In genomic region chr7:24825315-24825917, GRCh38 we compare ENCODE assay signal across 10 cellular contexts.
DNase-seq lines count a peak whose midpoint lies in the region; ATAC-seq and TF ChIP-seq lines count a peak whose summit lies in the region.
"Had no signal": no experiment of that assay in that cellular context is flagged by ENCODE, and none has a peak within 500 bp of the region (broad histone marks: within the 10 kb centered on the region; RNA-seq: fewer than 3 reads in every experiment).

No MANE protein-coding gene starts in this region.

- H3K9me3 ChIP-seq in CD8-positive, alpha-beta memory T cell (ENCODE audit: low read length), result no peaks in the 10 kb centered on the region
- no peaks in the 10 kb centered on the region for H3K9me3 ChIP-seq in breast epithelium
- H3K9me3 ChIP-seq in naive thymus-derived CD4-positive, alpha-beta T cell (ENCODE audit: control insufficient read depth in 2 of 3, low read length in 3 of 3), result no peaks in the 10 kb centered on the region

- peaks cover 68 to 83% (median 79%) of the 10 kb centered on the region in 3 donors for H3K4me1 Mint-ChIP-seq in CD8-positive, alpha-beta memory T cell
- H3K4me1 Mint-ChIP-seq in IgD-negative memory B cell, result peaks cover 50 to 65% (median 63%) of the 10 kb centered on the region in 3 donors
- H3K4me1 Mint-ChIP-seq in naive thymus-derived CD4-positive, alpha-beta T cell, result peaks cover 28 to 80% (median 56%) of the 10 kb centered on the region in 7 donors

- CTCF ChIA-PET in CD8-positive, alpha-beta memory T cell (lab: Charles Lee), result interaction anchor here (0.8 to 3.3 kb wide), 6 partner anchors 13 to 273 kb away, joined by 3 to 18 read pairs (median 6); partner anchors contain the start of gene OSBPL3
- CTCF ChIA-PET in naive thymus-derived CD4-positive, alpha-beta T cell (lab: Charles Lee), result interaction anchor here (2.4 kb wide), 2 partner anchors 13 to 154 kb away, joined by 7 to 8 read pairs; partner anchors contain the start of gene OSBPL3

- H3K27ac Mint-ChIP-seq in CD8-positive, alpha-beta memory T cell, result peak overlapping the region; percentile 74 to 98 (median 94)
- H3K27ac Mint-ChIP-seq in IgD-negative memory B cell, result peak overlapping the region in 2 of 3 donors; percentile 34 to 78
- peak overlapping the region; percentile 4 to 93 (median 84) for H3K27ac Mint-ChIP-seq in naive thymus-derived CD4-positive, alpha-beta T cell

- no peaks in the 10 kb centered on the region for H3K27me3 ChIP-seq in CD8-positive, alpha-beta memory T cell (ENCODE audit: insufficient read depth, low read length, poor library complexity, severe bottlenecking)
- no peaks in the 10 kb centered on the region for H3K27me3 ChIP-seq in breast epithelium
- no peaks in the 10 kb centered on the region for H3K27me3 ChIP-seq in naive thymus-derived CD4-positive, alpha-beta T cell (ENCODE audit: control insufficient read depth in 2 of 2, insufficient read depth in 2 of 2, low read length in 2 of 2)

- H3K36me3 ChIP-seq in CD8-positive, alpha-beta memory T cell (ENCODE audit: insufficient read depth, low read length), result no peaks in the 10 kb centered on the region
- no peaks in the 10 kb centered on the region for H3K36me3 ChIP-seq in breast epithelium
- H3K36me3 ChIP-seq in naive thymus-derived CD4-positive, alpha-beta T cell (ENCODE audit: control insufficient read depth in 2 of 3, insufficient read depth in 3 of 3, low read length in 3 of 3), result peaks cover 0 to 12% (median 8%) of the 10 kb centered on the region in 3 experiments

- TF ChIP-seq POLR2A in breast epithelium (IDR thresholded peaks at IDR 0.05), result no peak

- H3K27ac ChIP-seq in CD8-positive, alpha-beta memory T cell (ENCODE audit: low read depth, low read length), result no peak overlapping the region
- peak overlapping the region; percentile 51 to 73 for H3K27ac ChIP-seq in breast epithelium
- no peak overlapping the region for H3K27ac ChIP-seq in naive thymus-derived CD4-positive, alpha-beta T cell (ENCODE audit: low read depth, low read length)

- no peaks in the 10 kb centered on the region for H3K9me3 Mint-ChIP-seq in CD8-positive, alpha-beta memory T cell
- no peaks in the 10 kb centered on the region for H3K9me3 Mint-ChIP-seq in IgD-negative memory B cell
- H3K9me3 Mint-ChIP-seq in naive thymus-derived CD4-positive, alpha-beta T cell, result no peaks in the 10 kb centered on the region

- peaks cover 0 to 31% (median 15%) of the 10 kb centered on the region in 3 donors for H3K36me3 Mint-ChIP-seq in CD8-positive, alpha-beta memory T cell
- H3K36me3 Mint-ChIP-seq in IgD-negative memory B cell, result peaks cover 14% of the 10 kb centered on the region
- H3K36me3 Mint-ChIP-seq in naive thymus-derived CD4-positive, alpha-beta T cell, result peaks cover 0 to 62% (median 8%) of the 10 kb centered on the region in 5 donors

- peaks cover 45% of the 10 kb centered on the region for H3K4me1 ChIP-seq in CD8-positive, alpha-beta memory T cell (ENCODE audit: insufficient read depth, low read length)
- H3K4me1 ChIP-seq in breast epithelium, result peaks cover 0 to 9% of the 10 kb centered on the region in 2 donors
- peaks cover 38 to 44% of the 10 kb centered on the region in 2 donors for H3K4me1 ChIP-seq in naive thymus-derived CD4-positive, alpha-beta T cell (ENCODE audit: control insufficient read depth in 2 of 2, insufficient read depth in 2 of 2, low read length in 2 of 2)

- POLR2A ChIA-PET in CD8-positive, alpha-beta memory T cell (lab: Charles Lee), result interaction anchor here (1.8 kb wide), 1 partner anchor 299 kb away, joined by 4 read pairs; no protein-coding TSS in a partner anchor
- POLR2A ChIA-PET in naive thymus-derived CD4-positive, alpha-beta T cell (lab: Charles Lee), result interaction anchor here (0.6 to 1.9 kb wide), 2 partner anchors 154 to 1341 kb away, joined by 3 to 7 read pairs; partner anchors contain the start of gene OSBPL3

- H3K4me3 ChIP-seq in CD8-positive, alpha-beta memory T cell (ENCODE audit: low read length), result no peak overlapping the region
- no peak overlapping the region for H3K4me3 ChIP-seq in breast epithelium
- H3K4me3 ChIP-seq in naive thymus-derived CD4-positive, alpha-beta T cell (ENCODE audit: low read length), result no peak overlapping the region

- intact Hi-C loops in breast epithelium (cut with DNase I; ENCODE audit: low total_unique reads), result no loop called here
- intact Hi-C loops in naive thymus-derived CD4-positive, alpha-beta T cell (cut with micrococcal nuclease), result loop anchor here in 1 of 2 donors (10.0 kb wide), 1 partner anchor 251 kb away; the partner anchor contains the start of gene PALS2

- peak overlapping the region in 6 of 7 donors; percentile 23 to 76 (median 66) for H3K4me3 Mint-ChIP-seq in CD8-positive, alpha-beta memory T cell
- H3K4me3 Mint-ChIP-seq in IgD-negative memory B cell, result peak overlapping the region in 1 of 4 donors; percentile 65
- H3K4me3 Mint-ChIP-seq in naive thymus-derived CD4-positive, alpha-beta T cell, result peak overlapping the region in 5 of 10 donors; percentile 32 to 78 (median 59)

- H3K27me3 Mint-ChIP-seq in CD8-positive, alpha-beta memory T cell, result peaks cover 0 to 2% of the 10 kb centered on the region in 2 donors
- H3K27me3 Mint-ChIP-seq in IgD-negative memory B cell, result no peaks in the 10 kb centered on the region
- no peaks in the 10 kb centered on the region for H3K27me3 Mint-ChIP-seq in naive thymus-derived CD4-positive, alpha-beta T cell

- no peak for DNase-seq in CD8-positive, alpha-beta memory T cell
- DNase-seq in breast epithelium (ENCODE audit: low spot score in 2 of 2), result no peak
- no peak for DNase-seq in naive thymus-derived CD4-positive, alpha-beta T cell
- DNase-seq in cerebellar nuclear complex (lab: John Stamatoyannopoulos, UW), result no peak
- DNase-seq in NCI-H128 (lab: John Stamatoyannopoulos, UW; ENCODE audit: unreplicated experiment), result no peak
- DNase-seq in D341Med (ENCODE audit: low spot score), result no peak
- DNase-seq: activated effector memory CD4-positive, alpha-beta T cell treated with Interleukin-2 at 50 U/mL for 16 hours; GOT3 had no signal

- ATAC-seq in naive thymus-derived CD4-positive, alpha-beta T cell, result no peak
- no peak for ATAC-seq in GM19023 (IDR thresholded peaks at IDR 0.05; ENCODE audit: unreplicated experiment)

- TF ChIP-seq CTCF in breast epithelium (IDR thresholded peaks at IDR 0.05), result no peak

Comparison
In these comparisons a context has a peak if more than half of its experiments do, and no peak if none do; other contexts are left out.
1. H3K27ac ChIP-seq: peak in breast epithelium (2 of 2); none in CD8-positive, alpha-beta memory T cell (single experiment) and naive thymus-derived CD4-positive, alpha-beta T cell (single experiment).
2. Peak in every context shown above with its lines, with median percentiles within 50 percentile points of each other: H3K27ac Mint-ChIP-seq.